ENCODE assay signal across 13 cellular contexts in the genomic region with DNA sequence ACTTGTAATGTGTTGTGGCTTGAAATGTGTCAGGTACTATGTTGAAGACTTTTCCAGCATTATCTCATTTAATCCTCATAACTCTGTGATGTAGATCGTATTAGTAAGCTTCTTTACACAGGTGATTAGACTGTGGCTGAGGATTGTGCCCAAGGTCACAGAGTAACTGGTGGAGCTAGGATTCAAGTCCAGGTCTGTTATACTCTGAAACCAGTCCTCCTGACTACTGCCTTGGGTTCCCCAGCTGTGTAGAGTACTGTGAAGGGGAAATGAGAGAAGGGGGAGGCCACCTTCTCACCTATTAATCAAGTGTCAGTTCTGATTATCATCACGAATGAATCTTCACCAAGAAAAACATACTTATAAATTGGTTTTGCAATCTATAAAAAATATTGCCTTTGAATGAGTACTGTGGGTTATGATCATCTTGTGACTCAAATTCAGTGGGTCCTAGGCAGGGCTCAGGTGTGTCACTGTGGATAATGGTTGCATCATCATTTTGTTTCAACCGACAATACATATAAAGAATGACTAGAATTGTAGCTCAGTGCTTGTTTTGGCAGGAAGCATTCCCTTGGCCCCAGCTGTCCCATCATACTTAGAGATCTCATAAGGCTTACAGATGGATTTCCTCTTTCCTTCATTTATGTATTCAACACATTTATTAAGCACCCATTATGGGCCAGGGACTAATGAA. TPM values are rescaled to one million over a fixed set of nuclear protein-coding genes. Genes with fewer than 3 reads are reported as not detected.
DNase-seq lines count a peak whose midpoint lies in the region; ATAC-seq and TF ChIP-seq lines count a peak whose summit lies in the region.
"Had no signal": no experiment of that assay in that cellular context is flagged by ENCODE, and none has a peak within 500 bp of the region (broad histone marks: within the 10 kb centered on the region; RNA-seq: fewer than 3 reads in every experiment).

No MANE protein-coding gene starts in this region.

- H3T11ph ChIP-seq in H9 (ENCODE audit: low read length): no peak overlapping the region

- peaks cover 37% of the 10 kb centered on the region for H3K4me1 Mint-ChIP-seq in activated CD8-positive, alpha-beta T cell treated with anti-CD3 and anti-CD28 coated beads for 36 hours (ENCODE audit: low read depth)
- peaks cover 35% of the 10 kb centered on the region for H3K4me1 Mint-ChIP-seq in activated CD8-positive, alpha-beta T cell treated with anti-CD3 and anti-CD28 coated beads, Interleukin-2, amount 10 ng/mL, durations not matched to agents 7 days and 5 days (ENCODE audit: low read depth)
- H3K4me1 Mint-ChIP-seq in T-cell (peaks cover 0 to 30% (median 25%) of the 10 kb centered on the region in 3 donors), H9 (peaks cover 5 to 9% of the 10 kb centered on the region in 2 experiments)

- H4K20me1 ChIP-seq in H9 (ENCODE audit: control insufficient read depth, insufficient read depth, insufficient read length): no peaks in the 10 kb centered on the region

- no peaks in the 10 kb centered on the region for H3K9me3 ChIP-seq in H9 (ENCODE audit: control insufficient read depth, low read depth, low read length)
- H3K9me3 ChIP-seq: tibial artery had no signal

- H3K4ac ChIP-seq in H9 (ENCODE audit: low read depth, low read length): no peak overlapping the region

- H3K27ac ChIP-seq in H9 (ENCODE audit: insufficient read length, low read depth, low read length): no peak overlapping the region
- H3K27ac ChIP-seq: tibial artery had no signal

- H4K5ac ChIP-seq in H9 (ENCODE audit: insufficient read length, low read depth, low read length): no peak overlapping the region

- POLR2A ChIA-PET in activated CD8-positive, alpha-beta T cell treated with anti-CD3 and anti-CD28 coated beads for 36 hours (lab: Charles Lee): no interaction called here
- POLR2A ChIA-PET in activated CD8-positive, alpha-beta T cell treated with anti-CD3 and anti-CD28 coated beads, Interleukin-2, amount 10 ng/mL, durations not matched to agents 7 days and 5 days (lab: Charles Lee): no interaction called here
- POLR2A ChIA-PET in T-cell (lab: Charles Lee): interaction anchor here in 1 of 2 donors (0.6 kb wide), 1 partner anchor 125 kb away, joined by 5 read pairs; no protein-coding TSS in a partner anchor

- H3K79me1 ChIP-seq in H9 (ENCODE audit: insufficient read depth, low read depth, low read length, poor library complexity, severe bottlenecking): no peaks in the 10 kb centered on the region

- H4K8ac ChIP-seq in H9 (replicated peaks; ENCODE audit: insufficient read length, low read depth, low read length): no peak overlapping the region

- no peaks in the 10 kb centered on the region for H3K4me1 ChIP-seq in H9 (ENCODE audit: insufficient read depth, low read length)

- H3K4me2 ChIP-seq in H9 (ENCODE audit: insufficient read depth, insufficient read length, low read length): no peak overlapping the region

- H3K27me3 ChIP-seq in H9 (ENCODE audit: insufficient read depth, low read length): no peaks in the 10 kb centered on the region
- H3K27me3 ChIP-seq: tibial artery had no signal

- no peak overlapping the region for H3K23ac ChIP-seq in H9 (ENCODE audit: insufficient read length, low read depth, low read length)

- intact Hi-C loops in activated CD8-positive, alpha-beta T cell treated with anti-CD3 and anti-CD28 coated beads for 36 hours (cut with micrococcal nuclease): loop anchor here (5.0 to 10.0 kb wide), 3 partner anchors 55 to 230 kb away; a partner anchor contains a TSS
- intact Hi-C loops in left colon (cut with DNase I, micrococcal nuclease): no loop called here

- H3K9ac ChIP-seq in H9 (ENCODE audit: extremely low read depth, insufficient read length, low read length): no peak overlapping the region

- DNase-seq in activated CD8-positive, alpha-beta T cell treated with anti-CD3 and anti-CD28 coated beads for 36 hours: peak; percentile 34
- no peak for DNase-seq in activated CD8-positive, alpha-beta T cell treated with anti-CD3 and anti-CD28 coated beads, Interleukin-2, amount 10 ng/mL, durations not matched to agents 7 days and 5 days
- no peak for DNase-seq in T-cell
- DNase-seq in choroid plexus epithelial cell (ENCODE audit: low read depth): peak; percentile 42
- DNase-seq in stimulated activated CD8-positive, alpha-beta memory T cell treated with anti-CD3 and anti-CD28 coated beads, Interleukin-4, amount 100 ng/mL, for 48 hours: peak; percentile 27
- DNase-seq in H9: no peak
- DNase-seq in left colon: no peak
- DNase-seq: DND-41, naive B cell, NCI-H2171, tibial artery had no signal

- H3K23me2 ChIP-seq in H9 (ENCODE audit: insufficient read length, low read depth, low read length, poor library complexity, severe bottlenecking): peaks cover 2% of the 10 kb centered on the region

- H2BK20ac ChIP-seq in H9 (ENCODE audit: low read depth, low read length, poor library complexity, severe bottlenecking): no peak overlapping the region

- CTCF ChIA-PET in activated CD8-positive, alpha-beta T cell treated with anti-CD3 and anti-CD28 coated beads for 36 hours (lab: Charles Lee): no interaction called here
- CTCF ChIA-PET in activated CD8-positive, alpha-beta T cell treated with anti-CD3 and anti-CD28 coated beads, Interleukin-2, amount 10 ng/mL, durations not matched to agents 7 days and 5 days (lab: Charles Lee): interaction anchor here (1.2 to 2.0 kb wide), 3 partner anchors 8 to 78 kb away, joined by 4 to 5 read pairs (median 4); no protein-coding TSS in a partner anchor
- CTCF ChIA-PET in T-cell (lab: Charles Lee): interaction anchor here in 1 of 2 donors (1.0 kb wide), 1 partner anchor 86 kb away, joined by 3 read pairs; no protein-coding TSS in a partner anchor

- no peak overlapping the region for H4K91ac ChIP-seq in H9 (ENCODE audit: insufficient read length, low read depth, low read length)

- H2BK12ac ChIP-seq in H9 (ENCODE audit: insufficient read length, low read depth, low read length): no peak overlapping the region

- no peaks in the 10 kb centered on the region for H3K9me3 Mint-ChIP-seq in activated CD8-positive, alpha-beta T cell treated with anti-CD3 and anti-CD28 coated beads for 36 hours
- H3K9me3 Mint-ChIP-seq in activated CD8-positive, alpha-beta T cell treated with anti-CD3 and anti-CD28 coated beads, Interleukin-2, amount 10 ng/mL, durations not matched to agents 7 days and 5 days (ENCODE audit: insufficient read depth): no peaks in the 10 kb centered on the region
- H3K9me3 Mint-ChIP-seq in T-cell (no peaks in the 10 kb centered on the region), H9 (peaks cover 2 to 39% of the 10 kb centered on the region in 2 experiments; a peak in 4 of 5 replicates)

- no peak overlapping the region for H2AK5ac ChIP-seq in H9 (ENCODE audit: insufficient read length, low read length)

- peaks cover 23% of the 10 kb centered on the region for H3K36me3 Mint-ChIP-seq in activated CD8-positive, alpha-beta T cell treated with anti-CD3 and anti-CD28 coated beads for 36 hours (ENCODE audit: low read depth)
- peaks cover 6% of the 10 kb centered on the region for H3K36me3 Mint-ChIP-seq in activated CD8-positive, alpha-beta T cell treated with anti-CD3 and anti-CD28 coated beads, Interleukin-2, amount 10 ng/mL, durations not matched to agents 7 days and 5 days (ENCODE audit: low read depth)
- H3K36me3 Mint-ChIP-seq in T-cell (no peaks in the 10 kb centered on the region), H9 (ENCODE audit: insufficient read depth in 1 of 3, low read depth in 3 of 3) (peaks cover 0 to 3% (median 0%) of the 10 kb centered on the region in 3 experiments; a peak in 2 of 7 replicates)
- H3K36me3 Mint-ChIP-seq: naive B cell had no signal

- H3K56ac ChIP-seq in H9 (ENCODE audit: insufficient read length, low read depth, low read length): no peak overlapping the region

- H2AFZ ChIP-seq in H9 (ENCODE audit: low read length): no peak overlapping the region

- no peak overlapping the region for H2BK5ac ChIP-seq in H9 (ENCODE audit: insufficient read length, low read length)

- H3K4me3 Mint-ChIP-seq in activated CD8-positive, alpha-beta T cell treated with anti-CD3 and anti-CD28 coated beads for 36 hours: peak overlapping the region; percentile 19
- no peak overlapping the region for H3K4me3 Mint-ChIP-seq in activated CD8-positive, alpha-beta T cell treated with anti-CD3 and anti-CD28 coated beads, Interleukin-2, amount 10 ng/mL, durations not matched to agents 7 days and 5 days
- H3K4me3 Mint-ChIP-seq in T-cell (no peak overlapping the region), H9 (no peak overlapping the region)

- no peak overlapping the region for H3K14ac ChIP-seq in H9 (ENCODE audit: insufficient read depth, low read length)

- H2BK15ac ChIP-seq in H9 (ENCODE audit: low read depth, low read length): no peak overlapping the region

- no peaks in the 10 kb centered on the region for H3K79me2 ChIP-seq in H9 (ENCODE audit: insufficient read depth, low read length)

- ATAC-seq in activated CD8-positive, alpha-beta T cell treated with anti-CD3 and anti-CD28 coated beads for 36 hours: peak; percentile 14
- no peak for ATAC-seq in activated CD8-positive, alpha-beta T cell treated with anti-CD3 and anti-CD28 coated beads, Interleukin-2, amount 10 ng/mL, durations not matched to agents 7 days and 5 days
- ATAC-seq in T-cell (replicated peaks in 1 of 4): no peak
- ATAC-seq in GM18511 (IDR thresholded peaks at IDR 0.05; ENCODE audit: unreplicated experiment): no peak
- ATAC-seq in left colon: no peak
- ATAC-seq: sciatic nerve had no signal

- H2BK120ac ChIP-seq in H9 (ENCODE audit: low read depth, low read length, poor library complexity, severe bottlenecking): no peak overlapping the region

- H3K18ac ChIP-seq in H9 (ENCODE audit: insufficient read length, low read depth, low read length): no peak overlapping the region

- H3K27me3 Mint-ChIP-seq in activated CD8-positive, alpha-beta T cell treated with anti-CD3 and anti-CD28 coated beads for 36 hours: no peaks in the 10 kb centered on the region
- no peaks in the 10 kb centered on the region for H3K27me3 Mint-ChIP-seq in activated CD8-positive, alpha-beta T cell treated with anti-CD3 and anti-CD28 coated beads, Interleukin-2, amount 10 ng/mL, durations not matched to agents 7 days and 5 days (ENCODE audit: low read depth)
- H3K27me3 Mint-ChIP-seq in T-cell (no peaks in the 10 kb centered on the region), H9 (ENCODE audit: low read depth) (peaks cover 3% of the 10 kb centered on the region)
- H3K27me3 Mint-ChIP-seq: naive B cell had no signal

- TF ChIP-seq CTCF in activated CD8-positive, alpha-beta T cell treated with anti-CD3 and anti-CD28 coated beads for 36 hours (IDR thresholded peaks at IDR 0.05): no peak
- TF ChIP-seq CTCF in choroid plexus epithelial cell (conservative IDR thresholded peaks at IDR 0.05; ENCODE audit: low read depth, low read length): no peak
- TF ChIP-seq CTCF in H9 (conservative IDR thresholded peaks at IDR 0.05): no peak

- no CpG with 5 or more reads among the region's 3 CpGs for WGBS in H9 (ENCODE audit: extremely low coverage, insufficient read length, low lambda C conversion rate)

- H3K4me3 ChIP-seq in choroid plexus epithelial cell (ENCODE audit: low read depth, low read length): no peak overlapping the region
- H3K4me3 ChIP-seq: tibial artery had no signal

- H3K27ac Mint-ChIP-seq in activated CD8-positive, alpha-beta T cell treated with anti-CD3 and anti-CD28 coated beads for 36 hours: peak overlapping the region; percentile 89
- H3K27ac Mint-ChIP-seq in activated CD8-positive, alpha-beta T cell treated with anti-CD3 and anti-CD28 coated beads, Interleukin-2, amount 10 ng/mL, durations not matched to agents 7 days and 5 days: no peak overlapping the region
- H3K27ac Mint-ChIP-seq in T-cell (peak overlapping the region; percentile 25 to 55), H9 (no peak overlapping the region)

RNA-seq across cellular contexts. Expression of a gene that starts 4.5 kb away (rescaled TPM):
- total RNA-seq in activated CD8-positive, alpha-beta T cell treated with anti-CD3 and anti-CD28 coated beads for 36 hours: 10 to 100 TPM; 27.6 to 27.7 TPM
- 10 to 100 TPM; 10.7 to 12.0 TPM for total RNA-seq in activated CD8-positive, alpha-beta T cell treated with anti-CD3 and anti-CD28 coated beads, Interleukin-2, amount 10 ng/mL, durations not matched to agents 7 days and 5 days
- total RNA-seq in T-cell (1 to 10 TPM; 3.1 to 6.8 (median 5.3) TPM), H9 (2021) (7.3 and 9.8 TPM in 2 replicates), left colon (10 to 100 TPM; 28.2 to 58.9 TPM)

Comparison
In these comparisons a context has a peak if more than half of its experiments do, and no peak if none do; other contexts are left out.
1. DNase-seq: peak in activated CD8-positive, alpha-beta T cell treated with anti-CD3 and anti-CD28 coated beads for 36 hours (single experiment), choroid plexus epithelial cell (single experiment) and stimulated activated CD8-positive, alpha-beta memory T cell treated with anti-CD3 and anti-CD28 coated beads, Interleukin-4, amount 100 ng/mL, for 48 hours (single experiment); none in activated CD8-positive, alpha-beta T cell treated with anti-CD3 and anti-CD28 coated beads, Interleukin-2, amount 10 ng/mL, durations not matched to agents 7 days and 5 days (single experiment), T-cell (0 of 34), H9 (single experiment) and left colon (0 of 2).
2. H3K27ac Mint-ChIP-seq: peak in activated CD8-positive, alpha-beta T cell treated with anti-CD3 and anti-CD28 coated beads for 36 hours (single experiment) and T-cell (2 of 2); none in activated CD8-positive, alpha-beta T cell treated with anti-CD3 and anti-CD28 coated beads, Interleukin-2, amount 10 ng/mL, durations not matched to agents 7 days and 5 days (single experiment) and H9 (0 of 3).